Comparison of ENCODE assay signal across 10 cellular contexts in the genomic region with DNA sequence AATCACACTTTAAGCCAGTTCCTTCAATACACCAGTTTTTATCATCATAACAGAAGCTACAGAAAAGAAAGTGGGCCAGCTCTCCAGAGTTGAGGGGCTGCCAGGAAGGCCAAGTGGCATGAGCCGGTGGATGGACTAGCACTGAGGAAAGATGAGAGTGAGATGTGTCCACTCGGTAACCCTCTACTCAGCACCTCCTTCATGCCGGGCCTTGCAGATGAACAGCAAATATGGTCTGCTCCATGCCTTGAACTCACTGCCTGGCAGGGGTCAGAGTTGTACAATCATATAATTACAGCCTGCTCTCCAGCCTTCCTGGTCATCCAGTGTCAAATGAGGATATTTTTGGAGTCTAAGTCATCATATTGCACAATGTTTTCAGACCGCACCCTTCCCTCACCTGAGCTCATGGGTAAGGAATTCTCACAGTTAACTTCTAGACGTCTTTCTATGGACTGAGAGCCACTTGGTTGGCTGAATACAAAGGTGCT. TPM values are rescaled to one million over a fixed set of nuclear protein-coding genes. Genes with fewer than 3 reads are reported as not detected.
A peak's percentile ranks its signal among the peaks of the same experiment; 100 is the strongest.
DNase-seq lines count a peak whose midpoint lies in the region; ATAC-seq lines count a peak whose summit lies in the region.
"Had no signal": no experiment of that assay in that cellular context is flagged by ENCODE, and none has a peak within 500 bp of the region (broad histone marks: within the 10 kb centered on the region; RNA-seq: fewer than 3 reads in every experiment).

No MANE protein-coding gene starts in this region.

- intact Hi-C loops in right cardiac atrium (cut with DNase I) = no loop called here

- H3K4me3 ChIP-seq in right cardiac atrium (ENCODE audit: low read length) = no peak overlapping the region
- H3K4me3 ChIP-seq in subcutaneous abdominal adipose tissue (ENCODE audit: low read depth in 1 of 5, low read length in 5 of 5) = peak overlapping the region in 4 of 5 donors; percentile 5 to 39 (median 14)
- H3K4me3 ChIP-seq: body of pancreas had no signal

- no peaks in the 10 kb centered on the region for H3K36me3 Mint-ChIP-seq in activated T-helper 17 cell treated with anti-CD3 and anti-CD28 coated beads, Interleukin-2, amount 50 U/mL, for 72 hours (ENCODE audit: low read depth)

- H3K9me3 ChIP-seq in right cardiac atrium (ENCODE audit: control insufficient read depth, low read length) (no peaks in the 10 kb centered on the region), subcutaneous abdominal adipose tissue (ENCODE audit: control insufficient read depth in 5 of 5, low read length in 5 of 5) (no peaks in the 10 kb centered on the region)
- H3K9me3 ChIP-seq: body of pancreas had no signal

- DNase-seq in HPDE6-E6E7 (ENCODE audit: extremely low spot score) = peak; percentile 83
- peak; percentile 67 for DNase-seq in amniotic epithelial cell (ENCODE audit: low read depth)
- peak in 2 of 3 donors; percentile 27 to 56 for DNase-seq in right cardiac atrium
- DNase-seq in activated gamma-delta T cell treated with Interleukin-2 at 50 U/mL for 16 hours = no peak
- DNase-seq: body of pancreas, NCI-H1105 treated with DMSO at 0.1 percent for 48 hours had no signal

- 47% methylated on average over 5 of the region's 5 CpGs for WGBS in right cardiac atrium

- H3K9ac ChIP-seq in subcutaneous abdominal adipose tissue (ENCODE audit: low read length in 5 of 5) = peak overlapping the region in 4 of 5 donors; percentile 11 to 68 (median 16)

- no peaks in the 10 kb centered on the region for H3K4me1 Mint-ChIP-seq in activated T-helper 17 cell treated with anti-CD3 and anti-CD28 coated beads, Interleukin-2, amount 50 U/mL, for 72 hours

- H3K27ac ChIP-seq in right cardiac atrium (ENCODE audit: low read length) = peak overlapping the region; percentile 61
- H3K27ac ChIP-seq in subcutaneous abdominal adipose tissue (ENCODE audit: low read depth, low read length) = peak overlapping the region; percentile 91
- H3K27ac ChIP-seq: body of pancreas had no signal

- peaks cover 31% of the 10 kb centered on the region for H3K27me3 Mint-ChIP-seq in activated T-helper 17 cell treated with anti-CD3 and anti-CD28 coated beads, Interleukin-2, amount 50 U/mL, for 72 hours

- ATAC-seq in right cardiac atrium (peak; percentile 15 to 27), HG03432 (IDR thresholded peaks at IDR 0.05; ENCODE audit: unreplicated experiment) (no peak), GM19324 (IDR thresholded peaks at IDR 0.05; ENCODE audit: low FRiP score, unreplicated experiment) (no peak)
- ATAC-seq in activated T-helper 17 cell treated with anti-CD3 and anti-CD28 coated beads, Interleukin-2, amount 50 U/mL, for 72 hours (replicated peaks) = no peak
- ATAC-seq: body of pancreas had no signal

- peaks cover 8 to 73% (median 50%) of the 10 kb centered on the region in 5 donors for H3K36me3 ChIP-seq in subcutaneous abdominal adipose tissue (ENCODE audit: control insufficient read depth in 5 of 5, insufficient read depth in 5 of 5, low read length in 5 of 5)

- H3K27me3 ChIP-seq in right cardiac atrium (ENCODE audit: control insufficient read depth, insufficient read depth) = no peaks in the 10 kb centered on the region
- no peaks in the 10 kb centered on the region for H3K27me3 ChIP-seq in subcutaneous abdominal adipose tissue (ENCODE audit: control insufficient read depth in 5 of 5, insufficient read depth in 4 of 5, low read length in 5 of 5)
- H3K27me3 ChIP-seq: body of pancreas had no signal

- no peaks in the 10 kb centered on the region for H3K9me3 Mint-ChIP-seq in activated T-helper 17 cell treated with anti-CD3 and anti-CD28 coated beads, Interleukin-2, amount 50 U/mL, for 72 hours

- peaks cover 11% of the 10 kb centered on the region for H3K4me1 ChIP-seq in right cardiac atrium (ENCODE audit: control insufficient read depth, insufficient read depth, low read length)
- peaks cover 31 to 97% (median 92%) of the 10 kb centered on the region in 5 donors for H3K4me1 ChIP-seq in subcutaneous abdominal adipose tissue (ENCODE audit: control insufficient read depth in 5 of 5, insufficient read depth in 5 of 5, low read length in 5 of 5)

- no peak overlapping the region for H3K27ac Mint-ChIP-seq in activated T-helper 17 cell treated with anti-CD3 and anti-CD28 coated beads, Interleukin-2, amount 50 U/mL, for 72 hours

- no peak overlapping the region for H3K4me3 Mint-ChIP-seq in activated T-helper 17 cell treated with anti-CD3 and anti-CD28 coated beads, Interleukin-2, amount 50 U/mL, for 72 hours

RNA-seq across cellular contexts. Expression of a gene that starts 4.9 kb away (rescaled TPM):
- total RNA-seq in right cardiac atrium = 10 to 100 TPM; 52.2 to 80.4 (median 65.3) TPM
- polyA plus RNA-seq in right cardiac atrium = 64.9 TPM
- 1 to 10 TPM; 1.2 to 1.4 TPM for total RNA-seq in activated T-helper 17 cell treated with anti-CD3 and anti-CD28 coated beads, Interleukin-2, amount 50 U/mL, for 72 hours

Comparison
In these comparisons a context has a peak if more than half of its experiments do, and no peak if none do; other contexts are left out.
1. ATAC-seq: peak in right cardiac atrium (2 of 2); none in HG03432 (single experiment), GM19324 (single experiment) and activated T-helper 17 cell treated with anti-CD3 and anti-CD28 coated beads, Interleukin-2, amount 50 U/mL, for 72 hours (single experiment).
2. RNA of a gene that starts 4.9 kb away (total RNA-seq): 52.2 to 80.4 TPM in right cardiac atrium; 1.2 to 1.4 TPM in activated T-helper 17 cell treated with anti-CD3 and anti-CD28 coated beads, Interleukin-2, amount 50 U/mL, for 72 hours; every median in the first group is over 10 times any median in the second.